15 cellular contexts compared by ENCODE assay signal in the genomic region with DNA sequence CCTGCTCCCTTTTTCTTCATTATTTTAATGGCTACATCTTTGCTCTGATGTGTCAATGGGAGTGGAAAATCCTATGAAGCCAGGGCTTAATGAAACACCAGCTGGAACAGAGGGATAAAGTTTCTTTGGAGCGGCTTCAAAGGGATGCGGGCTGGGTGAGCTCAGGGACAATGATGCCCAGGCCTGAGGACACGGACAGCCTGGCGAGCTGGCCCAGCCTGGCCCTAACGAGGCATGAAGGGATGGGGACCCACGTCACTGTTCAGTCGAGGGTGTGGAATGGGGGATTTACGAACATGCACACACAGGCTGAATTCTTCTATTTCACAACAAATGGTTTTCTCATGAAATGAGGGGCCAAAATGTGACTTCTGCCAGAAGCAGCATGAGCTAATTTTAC.
A peak's percentile ranks its signal among the peaks of the same experiment; 100 is the strongest.
DNase-seq lines count a peak whose midpoint lies in the region; ATAC-seq and TF ChIP-seq lines count a peak whose summit lies in the region.
"Had no signal": no experiment of that assay in that cellular context is flagged by ENCODE, and none has a peak within 500 bp of the region (broad histone marks: within the 10 kb centered on the region; RNA-seq: fewer than 3 reads in every experiment).

No MANE protein-coding gene starts in this region.

- peaks cover 37% of the 10 kb centered on the region for H3K4me1 Mint-ChIP-seq in brain
- H3K4me1 Mint-ChIP-seq in neural progenitor cell: peaks cover 26% of the 10 kb centered on the region

- H3K9me3 ChIP-seq in neural progenitor cell (ENCODE audit: low read depth): no peaks in the 10 kb centered on the region

- no peak overlapping the region for H3K4me3 ChIP-seq in neural progenitor cell
- H3K4me3 ChIP-seq: BLaER1 treated with 17β-estradiol and CSF1 and Interleukin-3, amounts not matched to agents 10 nM and 100 nM; K562; PC-9 had no signal

- H3K9ac ChIP-seq in neural progenitor cell: no peak overlapping the region
- H3K9ac ChIP-seq: BLaER1 treated with 17β-estradiol and CSF1 and Interleukin-3, amounts not matched to agents 10 nM and 100 nM had no signal

- no peaks in the 10 kb centered on the region for H4K20me1 ChIP-seq in neural progenitor cell (ENCODE audit: low read depth)
- H4K20me1 ChIP-seq: BLaER1 treated with 17β-estradiol and CSF1 and Interleukin-3, amounts not matched to agents 10 nM and 100 nM had no signal

- ATAC-seq in GM19324 (IDR thresholded peaks at IDR 0.05; ENCODE audit: low FRiP score, unreplicated experiment) (no peak), GM18517 (IDR thresholded peaks at IDR 0.05; ENCODE audit: unreplicated experiment) (no peak)
- ATAC-seq in activated CD4-positive, CD25-positive, alpha-beta regulatory T cell treated with anti-CD3 and anti-CD28 coated beads, Interleukin-2, amount 50 U/mL, for 24 hours: no peak
- ATAC-seq: K562 had no signal

- H3K27ac Mint-ChIP-seq in brain (peak overlapping the region; percentile 45 to 79 (median 71)), neural progenitor cell (peak overlapping the region; percentile 50)

- peak overlapping the region; percentile 28 for H3K4me2 ChIP-seq in neural progenitor cell
- H3K4me2 ChIP-seq: PC-9 had no signal

- H3K4me3 Mint-ChIP-seq in brain (peak overlapping the region in 3 of 5 experiments; percentile 10 to 26 (median 17)), neural progenitor cell (no peak overlapping the region)

- H2AFZ ChIP-seq in neural progenitor cell (replicated peaks): no peak overlapping the region
- H2AFZ ChIP-seq: PC-9 had no signal

- no peaks in the 10 kb centered on the region for H3K79me2 ChIP-seq in neural progenitor cell (ENCODE audit: low read depth)

- DNase-seq in DMS 273 (lab: John Stamatoyannopoulos, UW; ENCODE audit: unreplicated experiment): peak; percentile 31
- DNase-seq in DMS 273 treated with DMSO at 0.1 percent for 48 hours (lab: John Stamatoyannopoulos, UW): no peak
- peak; percentile 21 for DNase-seq in NCI-H1694 (lab: John Stamatoyannopoulos, UW)
- DNase-seq in neural progenitor cell (ENCODE audit: low spot score): peak; percentile 76
- DNase-seq: H7, NCI-H1436 treated with DMSO at 0.1 percent for 48 hours, NCI-H69, PC-9 had no signal

- no peaks in the 10 kb centered on the region for H3K27me3 ChIP-seq in neural progenitor cell
- H3K27me3 ChIP-seq: BLaER1 treated with 17β-estradiol and CSF1 and Interleukin-3, amounts not matched to agents 10 nM and 100 nM had no signal

- H3K4me1 ChIP-seq in neural progenitor cell: peaks cover 16% of the 10 kb centered on the region

- TF ChIP-seq CTCF in brain (conservative IDR thresholded peaks at IDR 0.05) (no peak), neural progenitor cell (IDR thresholded peaks at IDR 0.05) (no peak)

- H3F3A ChIP-seq in neural progenitor cell (ENCODE audit: low read depth): no peaks in the 10 kb centered on the region

- no peaks in the 10 kb centered on the region for H3K36me3 Mint-ChIP-seq in brain
- no peaks in the 10 kb centered on the region for H3K36me3 Mint-ChIP-seq in neural progenitor cell

- H3K36me3 ChIP-seq in neural progenitor cell: no peaks in the 10 kb centered on the region
- H3K36me3 ChIP-seq: BLaER1 treated with 17β-estradiol and CSF1 and Interleukin-3, amounts not matched to agents 10 nM and 100 nM had no signal

- H3K27ac ChIP-seq in neural progenitor cell: no peak overlapping the region
- H3K27ac ChIP-seq: 22Rv1, PC-9 had no signal

- H3K9me3 Mint-ChIP-seq in brain: peaks cover 0 to 3% (median 0%) of the 10 kb centered on the region in 5 experiments
- H3K9me3 Mint-ChIP-seq in neural progenitor cell: peaks cover 2% of the 10 kb centered on the region

- H3K27me3 Mint-ChIP-seq in brain: peaks cover 3% of the 10 kb centered on the region
- peaks cover 5% of the 10 kb centered on the region for H3K27me3 Mint-ChIP-seq in neural progenitor cell (ENCODE audit: insufficient read depth, low read depth)
